In the genomic region with DNA sequence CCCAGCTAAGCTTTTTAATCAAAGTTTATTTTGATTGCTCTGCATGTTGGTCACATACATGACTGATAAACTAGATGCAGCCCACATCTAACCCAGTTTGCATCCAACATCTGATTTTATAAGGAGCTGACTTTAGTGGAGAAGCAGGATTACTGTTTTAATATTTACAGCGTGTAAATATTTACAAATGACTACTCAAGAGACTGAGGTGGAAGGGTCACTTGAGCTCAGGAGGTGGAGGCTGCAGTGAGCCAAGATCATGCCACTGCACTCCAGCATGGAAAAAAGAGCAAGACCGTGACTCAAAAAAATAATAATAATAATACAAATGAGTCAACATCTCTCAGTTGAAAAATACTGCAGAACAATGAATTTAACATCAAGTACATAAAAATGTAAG, we compare ENCODE assay signal across 1 cellular context.
TF ChIP-seq lines count a peak whose summit lies in the region.

No MANE protein-coding gene starts in this region.

TF ChIP-seq in endothelial cell of umbilical vein, 7 proteins besides CTCF, POLR2A, EP300 and RAD21:
- no peak for TF ChIP-seq FOS (IDR thresholded peaks at IDR 0.05; ENCODE audit: borderline replicate concordance, insufficient read depth, low read length)
- TF ChIP-seq MYC (IDR thresholded peaks at IDR 0.05; ENCODE audit: low read depth, low read length): no peak
- TF ChIP-seq, protein P1, sequence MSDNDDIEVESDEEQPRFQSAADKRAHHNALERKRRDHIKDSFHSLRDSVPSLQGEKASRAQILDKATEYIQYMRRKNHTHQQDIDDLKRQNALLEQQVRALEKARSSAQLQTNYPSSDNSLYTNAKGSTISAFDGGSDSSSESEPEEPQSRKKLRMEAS (IDR thresholded peaks at IDR 0.05; ENCODE audit: insufficient read depth, insufficient read length): no peak
- TF ChIP-seq POLR2AphosphoS5 (IDR thresholded peaks at IDR 0.05; ENCODE audit: insufficient read depth, low read depth, low read length): no peak
- no peak for TF ChIP-seq EZH2 (IDR thresholded peaks at IDR 0.05; ENCODE audit: borderline replicate concordance, low read depth, low read length, severe bottlenecking)
- TF ChIP-seq GATA2 (IDR thresholded peaks at IDR 0.05; ENCODE audit: insufficient read depth, insufficient read length, low read depth, low read length): no peak
- no peak for TF ChIP-seq JUN (IDR thresholded peaks at IDR 0.05; ENCODE audit: borderline replicate concordance, insufficient read depth, insufficient read length, low read depth)
